ENCODE assay signal across 12 cellular contexts in the genomic region with DNA sequence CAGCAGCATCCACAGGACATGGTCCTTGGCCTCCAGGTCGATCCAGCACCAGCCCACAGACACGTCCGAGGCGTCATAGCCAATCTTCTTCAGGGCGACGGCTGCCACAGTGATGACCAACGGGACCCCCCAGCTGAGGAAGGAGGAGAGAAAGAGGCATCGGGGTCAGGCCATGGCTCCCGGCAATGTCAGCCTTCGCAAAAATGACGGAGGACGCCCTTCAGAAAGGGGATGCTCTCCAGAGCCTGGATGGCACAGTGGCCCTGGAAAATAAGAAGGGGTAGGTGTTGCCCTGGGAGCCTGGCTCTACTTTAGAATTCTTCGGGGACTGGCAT. TPM values are rescaled to one million over a fixed set of nuclear protein-coding genes. Genes with fewer than 3 reads are reported as not detected.
"Had no signal": no experiment of that assay in that cellular context is flagged by ENCODE, and none has a peak within 500 bp of the region (broad histone marks: within the 10 kb centered on the region; RNA-seq: fewer than 3 reads in every experiment).

No MANE protein-coding gene starts in this region.

- H3K27me3 ChIP-seq: body of pancreas, ovary, spleen, thyroid gland had no signal

- H3K36me3 Mint-ChIP-seq: immature natural killer cell, natural killer cell had no signal

- H3K36me3 ChIP-seq: ovary, prostate gland had no signal

- H3K4me1 Mint-ChIP-seq: immature natural killer cell, natural killer cell had no signal

- H3K27ac ChIP-seq: left ventricle myocardium inferior, ovary, prostate gland, spleen, thyroid gland had no signal

- H3K4me3 ChIP-seq: body of pancreas, left ventricle myocardium inferior, ovary, prostate gland, spleen, thyroid gland had no signal

- H3K27ac Mint-ChIP-seq: activated CD4-positive, alpha-beta memory T cell treated with anti-CD3 and anti-CD28 coated beads, Interleukin-2, amount 10 ng/mL, durations not matched to agents 7 days and 5 days; activated T-cell treated with anti-CD3 and anti-CD28 coated beads, Interleukin-2, amount 50 U/mL, for 72 hours; immature natural killer cell; mesothelial cell of epicardium; natural killer cell; stimulated activated naive CD8-positive, alpha-beta T cell treated with anti-CD3 and anti-CD28 coated beads, Interleukin-15, Interleukin-2, amounts not matched to agents 100 ng/mL and 50 ng/mL, for 24 hours had no signal

- H3K4me3 Mint-ChIP-seq: activated CD4-positive, alpha-beta memory T cell treated with anti-CD3 and anti-CD28 coated beads, Interleukin-2, amount 10 ng/mL, durations not matched to agents 7 days and 5 days; immature natural killer cell; mesothelial cell of epicardium; natural killer cell; stimulated activated naive CD8-positive, alpha-beta T cell treated with anti-CD3 and anti-CD28 coated beads, Interleukin-15, Interleukin-2, amounts not matched to agents 100 ng/mL and 50 ng/mL, for 24 hours had no signal

- H3K9me3 Mint-ChIP-seq: activated CD4-positive, alpha-beta memory T cell treated with anti-CD3 and anti-CD28 coated beads, Interleukin-2, amount 10 ng/mL, durations not matched to agents 7 days and 5 days; activated T-cell treated with anti-CD3 and anti-CD28 coated beads, Interleukin-2, amount 50 U/mL, for 72 hours; immature natural killer cell; mesothelial cell of epicardium; natural killer cell; stimulated activated naive CD8-positive, alpha-beta T cell treated with anti-CD3 and anti-CD28 coated beads, Interleukin-15, Interleukin-2, amounts not matched to agents 100 ng/mL and 50 ng/mL, for 24 hours had no signal

- H3K4me1 ChIP-seq: prostate gland had no signal

- H3K9me3 ChIP-seq: body of pancreas, left ventricle myocardium inferior, ovary, prostate gland, spleen, thyroid gland had no signal

RNA-seq across cellular contexts. Expression of gene SLC2A5, which starts 41.9 kb away (rescaled TPM):
- total RNA-seq: activated T-cell treated with anti-CD3 and anti-CD28 coated beads, Interleukin-2, amount 50 U/mL, for 72 hours; natural killer cell had no signal
